Comparison of ENCODE assay signal across 13 cellular contexts in the genomic region with DNA sequence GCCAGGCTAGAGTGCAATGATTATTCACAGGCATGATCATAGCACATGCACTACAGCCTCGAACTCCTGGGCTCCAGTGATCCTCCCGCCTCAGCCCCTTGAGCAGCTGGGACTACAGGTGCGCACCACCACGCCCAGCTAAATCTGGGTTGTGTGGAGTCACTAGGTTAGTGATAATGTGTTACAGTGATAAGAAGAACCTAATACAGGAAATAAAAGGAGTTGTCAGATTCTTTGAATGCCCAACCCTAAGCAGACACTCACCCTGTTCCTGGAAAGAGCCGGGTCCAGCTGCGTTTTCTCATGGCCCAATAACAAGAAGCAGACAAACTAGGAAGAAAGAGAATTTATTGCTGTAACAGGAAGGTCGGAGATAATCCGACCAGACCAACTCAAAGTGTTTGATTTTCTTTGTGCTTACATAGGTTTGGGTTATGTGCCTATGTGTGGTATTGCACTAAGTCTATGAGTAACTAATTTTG. TPM values are rescaled to one million over a fixed set of nuclear protein-coding genes. Genes with fewer than 3 reads are reported as not detected.
A peak's percentile ranks its signal among the peaks of the same experiment; 100 is the strongest.
DNase-seq lines count a peak whose midpoint lies in the region; ATAC-seq, FAIRE-seq and TF ChIP-seq lines count a peak whose summit lies in the region.
"Had no signal": no experiment of that assay in that cellular context is flagged by ENCODE, and none has a peak within 500 bp of the region (broad histone marks: within the 10 kb centered on the region; RNA-seq: fewer than 3 reads in every experiment).

No MANE protein-coding gene starts in this region.

- no peak overlapping the region for H3K4me3 Mint-ChIP-seq in Calu3 (ENCODE audit: low read depth, unreplicated experiment)
- no peak overlapping the region for H3K4me3 Mint-ChIP-seq in activated T-helper 17 cell treated with anti-CD3 and anti-CD28 coated beads, Interleukin-2, amount 50 U/mL, for 72 hours

- H2AFZ ChIP-seq in HepG2 (ENCODE audit: low read length) (no peak overlapping the region), smooth muscle cell (ENCODE audit: low read depth) (no peak overlapping the region)

- H3F3A ChIP-seq in smooth muscle cell (ENCODE audit: low read depth), result peaks cover 42% of the 10 kb centered on the region

- DNase-seq in Calu3, result peak; percentile 14
- DNase-seq in HepG2 (ENCODE audit: low spot score), result peak; percentile 50
- no peak for DNase-seq in smooth muscle cell (lab: John Stamatoyannopoulos, UW; ENCODE audit: unreplicated experiment)
- no peak for DNase-seq in vagina (ENCODE audit: extremely low spot score in 2 of 2)
- no peak for DNase-seq in NCI-H69 (lab: John Stamatoyannopoulos, UW)
- DNase-seq: activated naive CD4-positive, alpha-beta T cell; C1 segment of cervical spinal cord; heart right ventricle; NCI-H187 treated with DMSO at 0.1 percent for 48 hours; nucleus accumbens had no signal

- H3K4me3 ChIP-seq in HepG2 (replicated peaks in 1 of 3; ENCODE audit: insufficient read depth in 1 of 3, low read depth in 2 of 3, low read length in 3 of 3), result peak overlapping the region in 1 of 3 experiments; percentile 49; a peak in 1 of 6 replicates
- no peak overlapping the region for H3K4me3 ChIP-seq in smooth muscle cell
- H3K4me3 ChIP-seq in vagina, result no peak overlapping the region
- H3K4me3 ChIP-seq: heart right ventricle had no signal

- peak; percentile 67 for FAIRE-seq in HepG2 (lab: Jason Lieb, UNC)

- H3K9me3 ChIP-seq in HepG2 (ENCODE audit: low read length), result no peaks in the 10 kb centered on the region
- H3K9me3 ChIP-seq in smooth muscle cell (replicated peaks; ENCODE audit: low read depth), result no peaks in the 10 kb centered on the region
- no peaks in the 10 kb centered on the region for H3K9me3 ChIP-seq in vagina
- H3K9me3 ChIP-seq: heart right ventricle had no signal

- peak overlapping the region; percentile 77 for H3K27ac Mint-ChIP-seq in Calu3 (ENCODE audit: unreplicated experiment)
- peak overlapping the region; percentile 58 for H3K27ac Mint-ChIP-seq in activated T-helper 17 cell treated with anti-CD3 and anti-CD28 coated beads, Interleukin-2, amount 50 U/mL, for 72 hours

- no peaks in the 10 kb centered on the region for H3K27me3 Mint-ChIP-seq in Calu3 (ENCODE audit: unreplicated experiment)
- no peaks in the 10 kb centered on the region for H3K27me3 Mint-ChIP-seq in activated T-helper 17 cell treated with anti-CD3 and anti-CD28 coated beads, Interleukin-2, amount 50 U/mL, for 72 hours

- POLR2A ChIA-PET in HepG2 (lab: Yijun Ruan, JAX), result interaction anchor here (1.5 to 1.6 kb wide), 3 partner anchors 9 to 87 kb away, joined by 12 to 18 read pairs (median 18); partner anchors contain the start of genes IFNAR1 and IFNGR2

- BruUV-seq in Calu3 (replicated peaks; lab: Mats Ljungman, UMichigan) (no TSS peak), HepG2 (replicated peaks; lab: Mats Ljungman, UMichigan) (no TSS peak)

- H3K4me1 ChIP-seq in HepG2 (ENCODE audit: insufficient read depth, low read length) (peaks cover 78% of the 10 kb centered on the region), smooth muscle cell (ENCODE audit: low read depth) (peaks cover 17% of the 10 kb centered on the region), vagina (peaks cover 47% of the 10 kb centered on the region)

- H4K20me1 ChIP-seq in HepG2 (ENCODE audit: insufficient read depth, low read length) (no peaks in the 10 kb centered on the region), smooth muscle cell (ENCODE audit: low read depth) (peaks cover 100% of the 10 kb centered on the region)

- H3K27me3 ChIP-seq in HepG2 (ENCODE audit: control insufficient read depth in 1 of 2, insufficient read depth in 2 of 2, low read length in 2 of 2), result no peaks in the 10 kb centered on the region
- no peaks in the 10 kb centered on the region for H3K27me3 ChIP-seq in smooth muscle cell (ENCODE audit: low read depth)
- H3K27me3 ChIP-seq in vagina, result no peaks in the 10 kb centered on the region
- H3K27me3 ChIP-seq: heart right ventricle had no signal

- CTCF ChIA-PET in Calu3 (lab: Charles Lee) (no interaction called here), HepG2 (lab: Yijun Ruan, JAX; ENCODE audit: low intra/inter-chr PET ratio, low total read pairs) (interaction anchor here (1.1 kb wide), 1 partner anchor 33 kb away, joined by 3 read pairs; no protein-coding TSS in a partner anchor)

- intact Hi-C loops in Calu3 (cut with micrococcal nuclease; ENCODE audit: unreplicated experiment) (loop anchor here (2.0 kb wide), 1 partner anchor 51 kb away; no protein-coding TSS in a partner anchor), HepG2 (cut with micrococcal nuclease; ENCODE audit: unreplicated experiment) (loop anchor here (2.0 kb wide), 1 partner anchor 29 kb away; no protein-coding TSS in a partner anchor), vagina (cut with DNase I) (no loop called here)

- 58% methylated on average over 8 of the region's 8 CpGs for WGBS in HepG2 (ENCODE audit: low lambda C conversion rate)
- WGBS in smooth muscle cell (ENCODE audit: low lambda C conversion rate), result 49% methylated on average over 8 of the region's 8 CpGs

- H3K4me1 Mint-ChIP-seq in Calu3 (ENCODE audit: low read depth, unreplicated experiment), result peaks cover 38% of the 10 kb centered on the region
- peaks cover 18% of the 10 kb centered on the region for H3K4me1 Mint-ChIP-seq in activated T-helper 17 cell treated with anti-CD3 and anti-CD28 coated beads, Interleukin-2, amount 50 U/mL, for 72 hours

- no peak for TF ChIP-seq RAD21 in HepG2 (CRISPR knock-in tag; IDR thresholded peaks at IDR 0.05)

- peak overlapping the region; percentile 96 for H3K27ac ChIP-seq in HepG2 (ENCODE audit: extremely low read length, insufficient read depth, low read length)
- H3K27ac ChIP-seq in smooth muscle cell (ENCODE audit: low read depth), result peak overlapping the region; percentile 50
- H3K27ac ChIP-seq in vagina, result no peak overlapping the region

- no peak for ATAC-seq in activated T-helper 17 cell treated with anti-CD3 and anti-CD28 coated beads, Interleukin-2, amount 50 U/mL, for 72 hours (replicated peaks)
- ATAC-seq in HepG2 (peak; percentile 23), GM19351 (IDR thresholded peaks at IDR 0.05; ENCODE audit: unreplicated experiment) (no peak), GM21381 (IDR thresholded peaks at IDR 0.05; ENCODE audit: unreplicated experiment) (no peak)

- H3K9ac ChIP-seq in HepG2 (ENCODE audit: insufficient read depth, low read depth, low read length) (peak overlapping the region; percentile 70), smooth muscle cell (ENCODE audit: low read depth) (no peak overlapping the region)

- H3K36me3 Mint-ChIP-seq in Calu3 (ENCODE audit: insufficient read depth, unreplicated experiment), result peaks cover 51% of the 10 kb centered on the region
- H3K36me3 Mint-ChIP-seq in activated T-helper 17 cell treated with anti-CD3 and anti-CD28 coated beads, Interleukin-2, amount 50 U/mL, for 72 hours (ENCODE audit: low read depth), result peaks cover 41% of the 10 kb centered on the region

- H3K36me3 ChIP-seq in HepG2 (replicated peaks in 1 of 2; ENCODE audit: control insufficient read depth in 1 of 2, insufficient read depth in 2 of 2, low read length in 2 of 2), result peaks cover 3 to 48% of the 10 kb centered on the region in 2 experiments; a peak in 4 of 5 replicates
- H3K36me3 ChIP-seq in smooth muscle cell (ENCODE audit: low read depth), result peaks cover 2% of the 10 kb centered on the region
- H3K36me3 ChIP-seq in vagina, result peaks cover 0 to 25% of the 10 kb centered on the region in 2 donors

- TF ChIP-seq POLR2A in HepG2 (IDR thresholded peaks at IDR 0.05; ENCODE audit: insufficient read depth in 1 of 2, low read depth in 2 of 2, low read length in 2 of 2), result no peak
- no peak for TF ChIP-seq POLR2A in vagina (IDR thresholded peaks at IDR 0.05)

- H3K9me3 Mint-ChIP-seq in Calu3 (ENCODE audit: low read depth, unreplicated experiment), result no peaks in the 10 kb centered on the region
- H3K9me3 Mint-ChIP-seq in activated T-helper 17 cell treated with anti-CD3 and anti-CD28 coated beads, Interleukin-2, amount 50 U/mL, for 72 hours, result no peaks in the 10 kb centered on the region

- H3K4me2 ChIP-seq in HepG2 (ENCODE audit: low read depth, low read length) (peak overlapping the region; percentile 88), smooth muscle cell (peak overlapping the region; percentile 56)

- in situ Hi-C loops in HepG2 (cut with HindIII; ENCODE audit: extremely low pct_ligation_motif_present, low pct_unique_long_range_greater_than_20kb), result no loop called here

- peaks cover 63% of the 10 kb centered on the region for H3K79me2 ChIP-seq in HepG2 (ENCODE audit: insufficient read depth, low read length)
- peaks cover 90% of the 10 kb centered on the region for H3K79me2 ChIP-seq in smooth muscle cell (ENCODE audit: low read depth)

- TF ChIP-seq CTCF in Calu3 (IDR thresholded peaks at IDR 0.05; ENCODE audit: unreplicated experiment) (no peak), HepG2 (CRISPR knock-in tag; IDR thresholded peaks at IDR 0.05) (no peak), smooth muscle cell (IDR thresholded peaks at IDR 0.05; ENCODE audit: borderline replicate concordance, insufficient read depth, poor library complexity, severe bottlenecking) (no peak), vagina (IDR thresholded peaks at IDR 0.05) (no peak)

- TF ChIP-seq EP300 in HepG2 (IDR thresholded peaks at IDR 0.05; ENCODE audit: low read depth in 2 of 2, low read length in 2 of 2) (0 out of 4 replicates have a peak, but pooled peaks of 1 of the 2 experiments have one; percentile 3), HepG2 (CRISPR knock-in tag; IDR thresholded peaks at IDR 0.05; ENCODE audit: borderline replicate concordance) (no peak)

RNA-seq across cellular contexts. Expression of gene IFNGR2, which starts 8.8 kb away (rescaled TPM):
- 58.1 and 59.8 TPM in 2 replicates for total RNA-seq in Calu3 (2022)
- 1 to 10 TPM; 5.8 to 8.5 TPM for total RNA-seq in activated T-helper 17 cell treated with anti-CD3 and anti-CD28 coated beads, Interleukin-2, amount 50 U/mL, for 72 hours
- total RNA-seq in HepG2 (2016; rRNA removed; fragmentation: Illumina TruSeq; extraction: Trizol), result 50.3 and 61.3 TPM in 2 replicates
- 140 and 148 TPM in 2 replicates for total RNA-seq in HepG2 (2016; cell fraction: cytosol; rRNA removed; fragmentation: Illumina TruSeq; extraction: Trizol; ENCODE audit: low read depth)
- 49.5 and 63.1 TPM in 2 replicates for total RNA-seq in HepG2 (2016; cell fraction: insoluble cytoplasmic fraction; rRNA removed; fragmentation: Illumina TruSeq; extraction: Trizol)
- total RNA-seq in HepG2 (2016; cell fraction: membrane; rRNA removed; fragmentation: Illumina TruSeq; extraction: Trizol), result 200 and 205 TPM in 2 replicates
- 31.5 and 38.1 TPM in 2 replicates for total RNA-seq in HepG2 (2016; cell fraction: nucleus; rRNA removed; fragmentation: Illumina TruSeq; extraction: Trizol)
- polyA plus RNA-seq in HepG2 (2011; rRNA removed), result 107 and 117 TPM in 2 replicates
- polyA plus RNA-seq in HepG2 (2011; cell fraction: cytosol; rRNA removed), result 81.1 and 96.5 TPM in 2 replicates
- 29.9 and 35.2 TPM in 2 replicates for polyA plus RNA-seq in HepG2 (2011; cell fraction: nucleus; rRNA removed)
- 58.6 and 61.4 TPM in 2 replicates for polyA plus RNA-seq in HepG2 (2012)
- 168 and 186 TPM in 2 replicates for polyA plus RNA-seq in HepG2 (2016; cell fraction: cytosol; fragmentation: Illumina TruSeq; extraction: Trizol; ENCODE audit: low read depth)
- polyA plus RNA-seq in HepG2 (2016; cell fraction: insoluble cytoplasmic fraction; fragmentation: Illumina TruSeq; extraction: Trizol; ENCODE audit: low read depth), result 61.0 and 68.1 TPM in 2 replicates
- 212 and 216 TPM in 2 replicates for polyA plus RNA-seq in HepG2 (2016; cell fraction: membrane; fragmentation: Illumina TruSeq; extraction: Trizol; ENCODE audit: low read depth)
- polyA plus RNA-seq in HepG2 (2016; cell fraction: nucleus; fragmentation: Illumina TruSeq; extraction: Trizol; ENCODE audit: insufficient read depth, low read depth), result 64.8 and 65.1 TPM in 2 replicates
- 86.4 and 152 TPM in 2 replicates for polyA minus RNA-seq in HepG2 (2011; rRNA and poly(A)+ RNA removed; ENCODE audit: low replicate concordance)
- 57.1 and 57.5 TPM in 2 replicates for polyA minus RNA-seq in HepG2 (2011; cell fraction: cytosol; rRNA and poly(A)+ RNA removed)
- 23.6 and 27.8 TPM in 2 replicates for polyA minus RNA-seq in HepG2 (2011; cell fraction: nucleus; rRNA and poly(A)+ RNA removed)
- 117 and 134 TPM in 2 replicates for total RNA-seq in smooth muscle cell
- 127 and 132 TPM in 2 replicates for polyA plus RNA-seq in smooth muscle cell
- 89.6 TPM for total RNA-seq in vagina

Comparison
In these comparisons a context has a peak if more than half of its experiments do, and no peak if none do; other contexts are left out.
1. DNase-seq: peak in Calu3 (single experiment) and HepG2 (single experiment); none in smooth muscle cell (single experiment), vagina (0 of 2) and NCI-H69 (single experiment).